In genomic region chr10:110750931-110751330, GRCh38 we compare ENCODE assay signal across 15 cellular contexts.
DNase-seq lines count a peak whose midpoint lies in the region; ATAC-seq lines count a peak whose summit lies in the region.
"Had no signal": no experiment of that assay in that cellular context is flagged by ENCODE, and none has a peak within 500 bp of the region (broad histone marks: within the 10 kb centered on the region; RNA-seq: fewer than 3 reads in every experiment).

No MANE protein-coding gene starts in this region.

- peaks cover 2% of the 10 kb centered on the region for H3K36me3 Mint-ChIP-seq in activated T-cell treated with anti-CD3 and anti-CD28 coated beads, Interleukin-2, amount 50 U/mL, for 24 hours (ENCODE audit: low read depth)
- H3K36me3 Mint-ChIP-seq in activated naive CD8-positive, alpha-beta T cell treated with anti-CD3 and anti-CD28 coated beads, Interleukin-2, amount 10 ng/mL, durations not matched to agents 7 days and 5 days: peaks cover 19% of the 10 kb centered on the region
- peaks cover 0 to 9% (median 4%) of the 10 kb centered on the region in 3 donors for H3K36me3 Mint-ChIP-seq in naive thymus-derived CD8-positive, alpha-beta T cell

- peaks cover 73% of the 10 kb centered on the region for H3K4me1 Mint-ChIP-seq in activated T-cell treated with anti-CD3 and anti-CD28 coated beads, Interleukin-2, amount 50 U/mL, for 24 hours (ENCODE audit: low read depth)
- H3K4me1 Mint-ChIP-seq in activated naive CD8-positive, alpha-beta T cell treated with anti-CD3 and anti-CD28 coated beads, Interleukin-2, amount 10 ng/mL, durations not matched to agents 7 days and 5 days: peaks cover 47% of the 10 kb centered on the region
- peaks cover 22 to 57% (median 49%) of the 10 kb centered on the region in 4 donors for H3K4me1 Mint-ChIP-seq in naive thymus-derived CD8-positive, alpha-beta T cell

- H3K4me3 Mint-ChIP-seq in activated T-cell treated with anti-CD3 and anti-CD28 coated beads, Interleukin-2, amount 50 U/mL, for 24 hours: no peak overlapping the region
- no peak overlapping the region for H3K4me3 Mint-ChIP-seq in activated naive CD8-positive, alpha-beta T cell treated with anti-CD3 and anti-CD28 coated beads, Interleukin-2, amount 10 ng/mL, durations not matched to agents 7 days and 5 days
- H3K4me3 Mint-ChIP-seq in naive thymus-derived CD8-positive, alpha-beta T cell: peak overlapping the region in 8 of 10 donors; percentile 1 to 37 (median 20)

- POLR2A ChIA-PET in activated naive CD8-positive, alpha-beta T cell treated with anti-CD3 and anti-CD28 coated beads, Interleukin-2, amount 10 ng/mL, durations not matched to agents 7 days and 5 days (lab: Charles Lee): interaction anchor here (0.9 kb wide), 1 partner anchor 23 kb away, joined by 3 read pairs; no protein-coding TSS in a partner anchor
- POLR2A ChIA-PET in naive thymus-derived CD8-positive, alpha-beta T cell (lab: Charles Lee): no interaction called here

- ATAC-seq in activated naive CD8-positive, alpha-beta T cell treated with anti-CD3 and anti-CD28 coated beads, Interleukin-2, amount 10 ng/mL, durations not matched to agents 7 days and 5 days (ENCODE audit: low read depth): peak; percentile 79
- ATAC-seq in naive thymus-derived CD8-positive, alpha-beta T cell: peak; percentile 92 to 94
- ATAC-seq in GM18870 (IDR thresholded peaks at IDR 0.05; ENCODE audit: unreplicated experiment) (no peak), GM18868 (IDR thresholded peaks at IDR 0.05; ENCODE audit: unreplicated experiment) (no peak)
- ATAC-seq: Panc1 had no signal

- H3K27ac Mint-ChIP-seq in activated T-cell treated with anti-CD3 and anti-CD28 coated beads, Interleukin-2, amount 50 U/mL, for 24 hours: peak overlapping the region; percentile 28
- peak overlapping the region; percentile 23 for H3K27ac Mint-ChIP-seq in activated naive CD8-positive, alpha-beta T cell treated with anti-CD3 and anti-CD28 coated beads, Interleukin-2, amount 10 ng/mL, durations not matched to agents 7 days and 5 days
- H3K27ac Mint-ChIP-seq in naive thymus-derived CD8-positive, alpha-beta T cell: peak overlapping the region; percentile 43 to 95 (median 87)

- DNase-seq in activated T-cell treated with anti-CD3 and anti-CD28 coated beads, Interleukin-2, amount 50 U/mL, for 24 hours: no peak
- DNase-seq in activated T-cell treated with anti-CD3 and anti-CD28 coated beads, Interleukin-2, amount 50 U/mL, for 48 hours: no peak
- peak; percentile 7 for DNase-seq in T follicular helper cell (ENCODE audit: low read depth)
- no peak for DNase-seq in activated naive CD8-positive, alpha-beta T cell treated with anti-CD3 and anti-CD28 coated beads, Interleukin-2, amount 10 ng/mL, durations not matched to agents 7 days and 5 days
- peak in 6 of 10 donors; percentile 8 to 68 (median 31) for DNase-seq in naive thymus-derived CD8-positive, alpha-beta T cell
- no peak for DNase-seq in MV-4-11 (lab: John Stamatoyannopoulos, UW)
- DNase-seq: DMS53, H7, NCI-H1105, NCI-H187 treated with DMSO at 0.1 percent for 48 hours, NCI-H2171 treated with DMSO at 0.1 percent for 48 hours, NCI-H82 had no signal

- no peaks in the 10 kb centered on the region for H3K27me3 Mint-ChIP-seq in activated T-cell treated with anti-CD3 and anti-CD28 coated beads, Interleukin-2, amount 50 U/mL, for 24 hours
- no peaks in the 10 kb centered on the region for H3K27me3 Mint-ChIP-seq in activated naive CD8-positive, alpha-beta T cell treated with anti-CD3 and anti-CD28 coated beads, Interleukin-2, amount 10 ng/mL, durations not matched to agents 7 days and 5 days
- no peaks in the 10 kb centered on the region for H3K27me3 Mint-ChIP-seq in naive thymus-derived CD8-positive, alpha-beta T cell

- peaks cover 14% of the 10 kb centered on the region for H3K9me3 Mint-ChIP-seq in activated T-cell treated with anti-CD3 and anti-CD28 coated beads, Interleukin-2, amount 50 U/mL, for 24 hours
- H3K9me3 Mint-ChIP-seq in activated naive CD8-positive, alpha-beta T cell treated with anti-CD3 and anti-CD28 coated beads, Interleukin-2, amount 10 ng/mL, durations not matched to agents 7 days and 5 days: peaks cover 15% of the 10 kb centered on the region
- peaks cover 0 to 11% (median 3%) of the 10 kb centered on the region in 9 donors for H3K9me3 Mint-ChIP-seq in naive thymus-derived CD8-positive, alpha-beta T cell

Comparison
In these comparisons a context has a peak if more than half of its experiments do, and no peak if none do; other contexts are left out.
1. DNase-seq: peak in T follicular helper cell (single experiment) and naive thymus-derived CD8-positive, alpha-beta T cell (6 of 10); none in activated T-cell treated with anti-CD3 and anti-CD28 coated beads, Interleukin-2, amount 50 U/mL, for 24 hours (single experiment), activated T-cell treated with anti-CD3 and anti-CD28 coated beads, Interleukin-2, amount 50 U/mL, for 48 hours (0 of 2), activated naive CD8-positive, alpha-beta T cell treated with anti-CD3 and anti-CD28 coated beads, Interleukin-2, amount 10 ng/mL, durations not matched to agents 7 days and 5 days (single experiment) and MV-4-11 (single experiment).
2. H3K27ac Mint-ChIP-seq: peak in every context shown above with its lines; median percentile 87 in naive thymus-derived CD8-positive, alpha-beta T cell; 28 in activated T-cell treated with anti-CD3 and anti-CD28 coated beads, Interleukin-2, amount 50 U/mL, for 24 hours; 23 in activated naive CD8-positive, alpha-beta T cell treated with anti-CD3 and anti-CD28 coated beads, Interleukin-2, amount 10 ng/mL, durations not matched to agents 7 days and 5 days.
3. H3K4me3 Mint-ChIP-seq: peak in naive thymus-derived CD8-positive, alpha-beta T cell (8 of 10); none in activated T-cell treated with anti-CD3 and anti-CD28 coated beads, Interleukin-2, amount 50 U/mL, for 24 hours (single experiment) and activated naive CD8-positive, alpha-beta T cell treated with anti-CD3 and anti-CD28 coated beads, Interleukin-2, amount 10 ng/mL, durations not matched to agents 7 days and 5 days (single experiment).
4. ATAC-seq: peak in activated naive CD8-positive, alpha-beta T cell treated with anti-CD3 and anti-CD28 coated beads, Interleukin-2, amount 10 ng/mL, durations not matched to agents 7 days and 5 days (single experiment) and naive thymus-derived CD8-positive, alpha-beta T cell (2 of 2); none in GM18870 (single experiment) and GM18868 (single experiment).